Comparison of ENCODE assay signal across 10 cellular contexts in genomic region chr6:137541531-137541930, GRCh38. TPM values are rescaled to one million over a fixed set of nuclear protein-coding genes. Genes with fewer than 3 reads are reported as not detected.
"Had no signal": no experiment of that assay in that cellular context is flagged by ENCODE, and none has a peak within 500 bp of the region (broad histone marks: within the 10 kb centered on the region; RNA-seq: fewer than 3 reads in every experiment).

No MANE protein-coding gene starts in this region.

- ATAC-seq: HepG2 had no signal

- DNase-seq: GM23248, H7, HCEC 1CT, KBM-7 had no signal

- H3K4me2 ChIP-seq: KMS-11 had no signal

- H3K27ac Mint-ChIP-seq: IgD-negative memory B cell had no signal

- H3K27ac ChIP-seq: GM23248, HL-60, KMS-11 had no signal

- H3K4me3 Mint-ChIP-seq: IgD-negative memory B cell had no signal

- H3K9me3 Mint-ChIP-seq: IgD-negative memory B cell had no signal

- H3K4me1 Mint-ChIP-seq: IgD-negative memory B cell had no signal

- H3K4me3 ChIP-seq: GM23248 had no signal

- H3K36me3 Mint-ChIP-seq: IgD-negative memory B cell had no signal

- H3K9ac ChIP-seq: GM23248, KMS-11 had no signal

- H2AFZ ChIP-seq: GM23248 had no signal

RNA-seq across cellular contexts. Expression of gene OLIG3, which starts 47.3 kb away (rescaled TPM):
- total RNA-seq: GM23248, H4, HepG2, HT1080 had no signal
